8 cellular contexts compared by ENCODE assay signal in genomic region chr1:204494281-204495077, GRCh38. TPM values are rescaled to one million over a fixed set of nuclear protein-coding genes. Genes with fewer than 3 reads are reported as not detected.
DNase-seq lines count a peak whose midpoint lies in the region; ATAC-seq and TF ChIP-seq lines count a peak whose summit lies in the region.

PIK3C2B (minus strand) TSS chr1:204494805; CDS start chr1:204469802, 25,003 bp downstream.

- H3K27ac Mint-ChIP-seq in activated CD8-positive, alpha-beta T cell treated with anti-CD3 and anti-CD28 coated beads for 36 hours = peak within 1 kb of the TSS; percentile 94

- H3K36me3 Mint-ChIP-seq in activated CD8-positive, alpha-beta T cell treated with anti-CD3 and anti-CD28 coated beads for 36 hours (ENCODE audit: low read depth) = peaks cover 2% of the 10 kb centered on the region

- H3K27me3 Mint-ChIP-seq in activated CD8-positive, alpha-beta T cell treated with anti-CD3 and anti-CD28 coated beads for 36 hours = no peaks in the 10 kb centered on the region

- peak; percentile 58 for TF ChIP-seq CTCF in activated CD8-positive, alpha-beta T cell treated with anti-CD3 and anti-CD28 coated beads for 36 hours (IDR thresholded peaks at IDR 0.05)

- no peaks in the 10 kb centered on the region for H3K9me3 Mint-ChIP-seq in activated CD8-positive, alpha-beta T cell treated with anti-CD3 and anti-CD28 coated beads for 36 hours

- H3K4me3 Mint-ChIP-seq in activated CD8-positive, alpha-beta T cell treated with anti-CD3 and anti-CD28 coated beads for 36 hours = peak within 1 kb of the TSS; percentile 88

- CTCF ChIA-PET in activated CD8-positive, alpha-beta T cell treated with anti-CD3 and anti-CD28 coated beads for 36 hours (lab: Charles Lee) = interaction anchor here (0.7 to 20.8 kb wide), 15 partner anchors 7 to 313 kb away, joined by 4 to 1122 read pairs (median 7); partner anchors contain the start of gene MDM4

- H3K4me1 Mint-ChIP-seq in activated CD8-positive, alpha-beta T cell treated with anti-CD3 and anti-CD28 coated beads for 36 hours (ENCODE audit: low read depth) = peaks cover 46% of the 10 kb centered on the region

- DNase-seq in COLO668 (lab: John Stamatoyannopoulos, UW; ENCODE audit: unreplicated experiment) (peak; percentile 94), NCI-H748 treated with DMSO at 0.1 percent for 48 hours (lab: John Stamatoyannopoulos, UW) (peak; percentile 32), lung microvascular endothelial cell (ENCODE audit: low read depth in 2 of 2) (peak; percentile 86 to 91)
- peak; percentile 81 for DNase-seq in activated CD8-positive, alpha-beta T cell treated with anti-CD3 and anti-CD28 coated beads for 36 hours
- peak; percentile 56 for DNase-seq in effector CD4-positive, alpha-beta T cell
- DNase-seq in stimulated activated CD8-positive, alpha-beta memory T cell treated with anti-CD3 and anti-CD28 coated beads, Interleukin-12 subunit alpha, Interleukin-12 subunit beta, amount 100 ng/mL, for 1 hour (ENCODE audit: low read depth) = peak; percentile 47

- POLR2A ChIA-PET in activated CD8-positive, alpha-beta T cell treated with anti-CD3 and anti-CD28 coated beads for 36 hours (lab: Charles Lee) = interaction anchor here (0.6 to 5.1 kb wide), 32 partner anchors 9 to 1198 kb away, joined by 3 to 45 read pairs (median 4); partner anchors contain the start of gene MDM4

- intact Hi-C loops in activated CD8-positive, alpha-beta T cell treated with anti-CD3 and anti-CD28 coated beads for 36 hours (cut with micrococcal nuclease) = no loop called here

- peak; percentile 79 for ATAC-seq in GM19397 (IDR thresholded peaks at IDR 0.05; ENCODE audit: unreplicated experiment)
- peak; percentile 66 for ATAC-seq in HG03565 (IDR thresholded peaks at IDR 0.05; ENCODE audit: unreplicated experiment)
- peak; percentile 80 for ATAC-seq in activated CD8-positive, alpha-beta T cell treated with anti-CD3 and anti-CD28 coated beads for 36 hours

RNA-seq across cellular contexts. Expression of gene PIK3C2B, which starts in this region (rescaled TPM):
- total RNA-seq in activated CD8-positive, alpha-beta T cell treated with anti-CD3 and anti-CD28 coated beads for 36 hours = 10 to 100 TPM; 26.6 to 28.9 TPM
- total RNA-seq in lung microvascular endothelial cell = 10.7 and 15.5 TPM in 2 replicates

Comparison
In these comparisons a context has a peak if more than half of its experiments do, and no peak if none do; other contexts are left out.
1. Peak in every context shown above with its lines: DNase-seq and ATAC-seq.
2. DNase-seq: peak in every context shown above with its lines; median percentile 94 in COLO668; 88 in lung microvascular endothelial cell; 81 in activated CD8-positive, alpha-beta T cell treated with anti-CD3 and anti-CD28 coated beads for 36 hours; 56 in effector CD4-positive, alpha-beta T cell; 47 in stimulated activated CD8-positive, alpha-beta memory T cell treated with anti-CD3 and anti-CD28 coated beads, Interleukin-12 subunit alpha, Interleukin-12 subunit beta, amount 100 ng/mL, for 1 hour; 32 in NCI-H748 treated with DMSO at 0.1 percent for 48 hours.